8 cellular contexts compared by ENCODE assay signal in genomic region chr20:1894951-1895673, GRCh38. TPM values are rescaled to one million over a fixed set of nuclear protein-coding genes. Genes with fewer than 3 reads are reported as not detected.
DNase-seq lines count a peak whose midpoint lies in the region; ATAC-seq and TF ChIP-seq lines count a peak whose summit lies in the region.

Gene SIRPA (plus strand): TSS chr20:1895407. CDS start chr20:1895448, 41 bp downstream.

- peak within 1 kb of the TSS in 1 of 2 experiments; percentile 77 for H3K4ac ChIP-seq in mesenchymal stem cell (ENCODE audit: low read depth in 1 of 2, low read length in 2 of 2)

- H3K9me3 Mint-ChIP-seq in Caco-2 (ENCODE audit: unreplicated experiment), result no peaks in the 10 kb centered on the region

- no peak within 1 kb of the TSS for H2AK5ac ChIP-seq in mesenchymal stem cell (ENCODE audit: low read length, severe bottlenecking)

- no peaks in the 10 kb centered on the region for H3K27me3 ChIP-seq in Caco-2 (replicated peaks; ENCODE audit: control insufficient read depth, insufficient read depth, low read length)
- H3K27me3 ChIP-seq in mesenchymal stem cell (ENCODE audit: control insufficient read depth in 1 of 2, insufficient read depth in 1 of 2, low read length in 2 of 2), result no peaks in the 10 kb centered on the region

- intact Hi-C loops in Caco-2 (cut with micrococcal nuclease; ENCODE audit: unreplicated experiment), result loop anchor here (10.0 kb wide), 1 partner anchor 220 kb away; no protein-coding TSS in a partner anchor

- peak within 1 kb of the TSS; percentile 76 for H4K91ac ChIP-seq in mesenchymal stem cell (ENCODE audit: low read length)

- peak within 1 kb of the TSS; percentile 66 for H3K4me3 ChIP-seq in Caco-2 (ENCODE audit: low read depth, low read length)
- H3K4me3 ChIP-seq in epithelial cell of esophagus (ENCODE audit: low read length), result peak within 1 kb of the TSS; percentile 90
- H3K4me3 ChIP-seq in mesenchymal stem cell (ENCODE audit: insufficient read depth in 1 of 2, low read depth in 1 of 2, low read length in 2 of 2), result peak within 1 kb of the TSS; percentile 86 to 96

- peak within 1 kb of the TSS; percentile 82 for H3K4me2 ChIP-seq in mesenchymal stem cell (ENCODE audit: low read length, poor library complexity, severe bottlenecking)

- H2BK15ac ChIP-seq in mesenchymal stem cell (ENCODE audit: low read depth, poor library complexity, severe bottlenecking), result peak within 1 kb of the TSS; percentile 56

- no peaks in the 10 kb centered on the region for H3K9me3 ChIP-seq in Caco-2
- no peaks in the 10 kb centered on the region for H3K9me3 ChIP-seq in mesenchymal stem cell (ENCODE audit: control insufficient read depth, low read length)

- peaks cover 21% of the 10 kb centered on the region for H3K79me1 ChIP-seq in mesenchymal stem cell (replicated peaks; ENCODE audit: low read length, poor library complexity, severe bottlenecking)

- POLR2A ChIA-PET in Caco-2 (lab: Charles Lee), result no interaction called here

- H3K4me1 ChIP-seq in Caco-2 (peaks cover 39% of the 10 kb centered on the region), mesenchymal stem cell (ENCODE audit: control insufficient read depth, insufficient read depth, low read depth, low read length) (peaks cover 41% of the 10 kb centered on the region)

- no peak for ATAC-seq in GM21576 (IDR thresholded peaks at IDR 0.05; ENCODE audit: unreplicated experiment)

- peak within 1 kb of the TSS; percentile 84 for H3K4me3 Mint-ChIP-seq in Caco-2 (ENCODE audit: unreplicated experiment)

- H2BK12ac ChIP-seq in mesenchymal stem cell (ENCODE audit: low read length in 2 of 2), result peak within 1 kb of the TSS; percentile 11 to 79

- BruUV-seq in Caco-2 (replicated peaks; lab: Mats Ljungman, UMichigan), result no TSS peak

- peak within 1 kb of the TSS; percentile 92 for H3K9ac ChIP-seq in mesenchymal stem cell (ENCODE audit: low read length)

- 1% methylated on average over 43 of the region's 74 CpGs for WGBS in mesenchymal stem cell

- CTCF ChIA-PET in Caco-2 (lab: Charles Lee), result no interaction called here

- H3K36me3 Mint-ChIP-seq in Caco-2 (ENCODE audit: insufficient read depth, unreplicated experiment), result no peaks in the 10 kb centered on the region

- H3K14ac ChIP-seq in mesenchymal stem cell (ENCODE audit: low read length in 2 of 2), result peak within 1 kb of the TSS in 1 of 2 experiments; percentile 3

- peak; percentile 53 to 63 for DNase-seq in Caco-2
- DNase-seq in HK-2 (ENCODE audit: unreplicated experiment), result peak; percentile 79
- DNase-seq in SW480 (ENCODE audit: low spot score), result peak; percentile 72
- DNase-seq in epithelial cell of esophagus (ENCODE audit: low read depth), result peak; percentile 75
- DNase-seq in mesenchymal stem cell, result peak; percentile 80
- peak; percentile 85 for DNase-seq in superior temporal gyrus (ENCODE audit: extremely low spot score)
- DNase-seq in activated gamma-delta T cell treated with Interleukin-2 at 50 U/mL for 16 hours, result no peak

- peak within 1 kb of the TSS; percentile 73 for H4K8ac ChIP-seq in mesenchymal stem cell (ENCODE audit: low read length)

- no peaks in the 10 kb centered on the region for H3K36me3 ChIP-seq in Caco-2 (ENCODE audit: control insufficient read depth, insufficient read depth, low read length)
- peaks cover 4 to 26% of the 10 kb centered on the region in 2 experiments for H3K36me3 ChIP-seq in mesenchymal stem cell (ENCODE audit: control insufficient read depth in 1 of 2, insufficient read depth in 2 of 2, low read depth in 1 of 2, low read length in 2 of 2)

- peak within 1 kb of the TSS; percentile 81 to 86 for H3K18ac ChIP-seq in mesenchymal stem cell (ENCODE audit: low read depth in 1 of 2, low read length in 2 of 2)

- H3K27ac Mint-ChIP-seq in Caco-2 (ENCODE audit: unreplicated experiment), result peak within 1 kb of the TSS; percentile 84

- peaks cover 44% of the 10 kb centered on the region for H3K4me1 Mint-ChIP-seq in Caco-2 (ENCODE audit: low read depth, unreplicated experiment)

- peak within 1 kb of the TSS; percentile 82 for H2BK5ac ChIP-seq in mesenchymal stem cell (ENCODE audit: low read depth, low read length, poor library complexity, severe bottlenecking)

- peak within 1 kb of the TSS; percentile 95 for H3K27ac ChIP-seq in mesenchymal stem cell (ENCODE audit: low read length, poor library complexity, severe bottlenecking)

- H2AFZ ChIP-seq in mesenchymal stem cell (ENCODE audit: low read depth, low read length), result peak within 1 kb of the TSS; percentile 47

- H2BK120ac ChIP-seq in mesenchymal stem cell (ENCODE audit: low read depth, low read length), result peak within 1 kb of the TSS; percentile 84

- peak within 1 kb of the TSS in 1 of 2 experiments; percentile 5 for H3K23ac ChIP-seq in mesenchymal stem cell (ENCODE audit: low read length in 2 of 2)

- TF ChIP-seq CTCF in Caco-2 (IDR thresholded peaks at IDR 0.05; ENCODE audit: insufficient read depth in 1 of 2, low read depth in 1 of 2, low read length in 1 of 2, severe bottlenecking in 1 of 2, unreplicated experiment in 1 of 2), result no peak
- no peak for TF ChIP-seq CTCF in epithelial cell of esophagus (IDR thresholded peaks at IDR 0.05; ENCODE audit: insufficient read depth, low read depth, low read length, missing control alignments)

- H3K27me3 Mint-ChIP-seq in Caco-2 (ENCODE audit: insufficient read depth, unreplicated experiment), result no peaks in the 10 kb centered on the region

RNA-seq across cellular contexts. Expression of gene SIRPA, which starts in this region (rescaled TPM):
- total RNA-seq in Caco-2 (2022), result 31.6 and 33.3 TPM in 2 replicates
- 40.7 TPM for polyA plus RNA-seq in mesenchymal stem cell (2013, experiment 1 of 2)
- polyA plus RNA-seq in mesenchymal stem cell (2013, experiment 2 of 2), result 40.6 TPM
